5 cellular contexts compared by ENCODE assay signal in genomic region chr17:21685061-21685795, GRCh38. TPM values are rescaled to one million over a fixed set of nuclear protein-coding genes. Genes with fewer than 3 reads are reported as not detected.
"Had no signal": no experiment of that assay in that cellular context is flagged by ENCODE, and none has a peak within 500 bp of the region (broad histone marks: within the 10 kb centered on the region; RNA-seq: fewer than 3 reads in every experiment).

No MANE protein-coding gene starts in this region.

RNA-seq across cellular contexts. Expression of gene KCNJ18, which starts 7.1 kb away (rescaled TPM):
- total RNA-seq: GM23338, H1, H9, HT-29 had no signal
- polyA plus RNA-seq: GM23338, H1, IgD-negative memory B cell had no signal
